17 cellular contexts compared by ENCODE assay signal in genomic region chr4:156558365-156559025, GRCh38.
DNase-seq lines count a peak whose midpoint lies in the region; TF ChIP-seq lines count a peak whose summit lies in the region.
"Had no signal": no experiment of that assay in that cellular context is flagged by ENCODE, and none has a peak within 500 bp of the region (broad histone marks: within the 10 kb centered on the region; RNA-seq: fewer than 3 reads in every experiment).

No MANE protein-coding gene starts in this region.

- H3K79me2 ChIP-seq in mammary epithelial cell (ENCODE audit: insufficient read depth, low read length) = no peaks in the 10 kb centered on the region

- H3K9me3 ChIP-seq in MG63 (peaks cover 2% of the 10 kb centered on the region; the same call in 1 of the 2 replicates), mammary epithelial cell (replicated peaks; ENCODE audit: insufficient read depth, low read length) (peaks cover 5% of the 10 kb centered on the region)

- DNase-seq in COLO668 (lab: John Stamatoyannopoulos, UW; ENCODE audit: unreplicated experiment) (peak; percentile 61), MG63 (peak; percentile 2), mammary epithelial cell (no peak), renal cortical epithelial cell (ENCODE audit: low read depth) (peak; percentile 18), HuH-7 (ENCODE audit: low spot score) (no peak), HK-2 (ENCODE audit: unreplicated experiment) (no peak), NCI-H524 (lab: John Stamatoyannopoulos, UW) (no peak)
- DNase-seq in stimulated activated CD4-positive, alpha-beta T cell treated with anti-CD3 and anti-CD28 coated beads, Interleukin-15, amount 100 ng/mL, for 24 hours = no peak
- DNase-seq: activated naive CD8-positive, alpha-beta T cell treated with anti-CD3 and anti-CD28 coated beads, Interleukin-2, amount 10 ng/mL, durations not matched to agents 7 days and 5 days; CD4-positive, alpha-beta memory T cell; dermis blood vessel endothelial cell; DMS53; foreskin keratinocyte; hypothalamus; NCI-H1436; RPMI8226; stimulated activated CD8-positive, alpha-beta memory T cell treated with anti-CD3 and anti-CD28 coated beads, Interleukin-4, amount 100 ng/mL, for 48 hours had no signal

- in situ Hi-C loops in mammary epithelial cell (cut with MboI; ENCODE audit: low sequenced_read_pairs in 2 of 2) = no loop called here

- no peak overlapping the region for H3K4me3 ChIP-seq in MG63
- no peak overlapping the region for H3K4me3 ChIP-seq in mammary epithelial cell (replicated peaks in 1 of 3; ENCODE audit: insufficient read depth in 1 of 3, low read depth in 2 of 3, low read length in 3 of 3)

- no peaks in the 10 kb centered on the region for H3K27me3 ChIP-seq in MG63
- no peaks in the 10 kb centered on the region for H3K27me3 ChIP-seq in mammary epithelial cell (ENCODE audit: insufficient read depth, low read length)
- H3K27me3 ChIP-seq: foreskin keratinocyte had no signal

- WGBS in mammary epithelial cell (ENCODE audit: low coverage, missing lambda C conversion rate) = 82% methylated on average over 5 of the region's 7 CpGs

- H3K4me2 ChIP-seq in mammary epithelial cell (ENCODE audit: insufficient read depth, low read depth, low read length) = no peak overlapping the region

- TF ChIP-seq CTCF in mammary epithelial cell (conservative IDR thresholded peaks at IDR 0.05 in 1 of 2, IDR thresholded peaks at IDR 0.05 in 1 of 2; ENCODE audit: extremely low read depth in 1 of 2, insufficient read depth in 1 of 2, low read depth in 1 of 2, low read length in 2 of 2) = no peak

- H4K20me1 ChIP-seq in mammary epithelial cell (ENCODE audit: insufficient read depth, low read length) = no peaks in the 10 kb centered on the region

- H3K27ac ChIP-seq in mammary epithelial cell (ENCODE audit: insufficient read depth, low read depth, low read length) = no peak overlapping the region
- H3K27ac ChIP-seq: foreskin keratinocyte had no signal

- no peak overlapping the region for H3K9ac ChIP-seq in mammary epithelial cell (ENCODE audit: insufficient read depth, low read length)

- no peaks in the 10 kb centered on the region for H3K4me1 ChIP-seq in mammary epithelial cell (ENCODE audit: insufficient read depth, low read length)

- H3K36me3 ChIP-seq in MG63 (no peaks in the 10 kb centered on the region), mammary epithelial cell (ENCODE audit: insufficient read depth, low read length) (no peaks in the 10 kb centered on the region)

- CTCF ChIA-PET in mammary epithelial cell (lab: Charles Lee; ENCODE audit: low non-redundant PET) = no interaction called here

- dilution Hi-C loops in mammary epithelial cell (cut with HindIII; ENCODE audit: low sequenced_read_pairs) = no loop called here

- intact Hi-C loops in mammary epithelial cell (cut with micrococcal nuclease) = no loop called here

- BruUV-seq in mammary epithelial cell (replicated peaks; lab: Mats Ljungman, UMichigan) = no TSS peak

- peak overlapping the region; percentile 3 for H2AFZ ChIP-seq in mammary epithelial cell (ENCODE audit: low read depth, low read length)

Comparison
In these comparisons a context has a peak if more than half of its experiments do, and no peak if none do; other contexts are left out.
1. DNase-seq: peak in COLO668 (single experiment), MG63 (single experiment) and renal cortical epithelial cell (single experiment); none in mammary epithelial cell (single experiment), HuH-7 (single experiment), HK-2 (single experiment), NCI-H524 (0 of 2) and stimulated activated CD4-positive, alpha-beta T cell treated with anti-CD3 and anti-CD28 coated beads, Interleukin-15, amount 100 ng/mL, for 24 hours (single experiment).